In genomic region chr16:67268136-67268579, GRCh38 we compare ENCODE assay signal across 1 cellular context.
TF ChIP-seq lines count a peak whose summit lies in the region.

No MANE protein-coding gene starts in this region.

TF ChIP-seq in K562, 482 proteins besides CTCF, POLR2A, EP300 and RAD21 (continues in another document):
- TF ChIP-seq POLR2AphosphoS5 (IDR thresholded peaks at IDR 0.05; ENCODE audit: control insufficient read depth, insufficient read depth, low read depth, low read length): peak; percentile 43; the same call in 1 of the 2 replicates
- no peak for TF ChIP-seq ZBTB34 (CRISPR knock-in tag; IDR thresholded peaks at IDR 0.05)
- peak; percentile 78; the same call in 1 of the 2 replicates for TF ChIP-seq NCOA1 (IDR thresholded peaks at IDR 0.05; ENCODE audit: low read depth)
- TF ChIP-seq ZC3H4 (CRISPR knock-in tag; IDR thresholded peaks at IDR 0.05; ENCODE audit: borderline replicate concordance): no peak
- TF ChIP-seq CBFA2T2 (conservative IDR thresholded peaks at IDR 0.05): peak; percentile 87
- no peak for TF ChIP-seq RUNX1 (IDR thresholded peaks at IDR 0.05; ENCODE audit: low read depth)
- no peak for TF ChIP-seq TCFL5 (CRISPR knock-in tag; conservative IDR thresholded peaks at IDR 0.05)
- no peak for TF ChIP-seq HNRNPK (IDR thresholded peaks at IDR 0.05; ENCODE audit: low read depth, low read length, poor library complexity, severe bottlenecking)
- no peak for TF ChIP-seq WHSC1 (IDR thresholded peaks at IDR 0.05; ENCODE audit: low read length)
- TF ChIP-seq ZNF778 (CRISPR knock-in tag; IDR thresholded peaks at IDR 0.05): no peak
- TF ChIP-seq KDM2B (CRISPR knock-in tag; IDR thresholded peaks at IDR 0.05): no peak
- TF ChIP-seq TAL1 (IDR thresholded peaks at IDR 0.05): peak; percentile 84
- TF ChIP-seq FOXK1 (CRISPR knock-in tag; IDR thresholded peaks at IDR 0.05; ENCODE audit: borderline replicate concordance): no peak
- TF ChIP-seq BHLHE40 (IDR thresholded peaks at IDR 0.05; ENCODE audit: low read length): peak; percentile 70
- no peak for TF ChIP-seq TCF7 (IDR thresholded peaks at IDR 0.05; ENCODE audit: borderline replicate concordance)
- no peak for TF ChIP-seq NCOA6 (IDR thresholded peaks at IDR 0.05)
- no peak for TF ChIP-seq THRA (IDR thresholded peaks at IDR 0.05)
- no peak for TF ChIP-seq SIN3B (IDR thresholded peaks at IDR 0.05; ENCODE audit: low read depth)
- peak; percentile 75; the same call in 1 of the 2 replicates for TF ChIP-seq MTA1 (IDR thresholded peaks at IDR 0.05; ENCODE audit: borderline replicate concordance)
- TF ChIP-seq ATF4 (CRISPR knock-in tag; IDR thresholded peaks at IDR 0.05): no peak
- TF ChIP-seq GATA2 (CRISPR knock-in tag; IDR thresholded peaks at IDR 0.05): peak; percentile 78
- no peak for TF ChIP-seq ZNF263 (CRISPR knock-in tag; IDR thresholded peaks at IDR 0.05; ENCODE audit: borderline replicate concordance)
- no peak for TF ChIP-seq PRMT5 (CRISPR knock-in tag; IDR thresholded peaks at IDR 0.05)
- TF ChIP-seq FOXA3 (CRISPR knock-in tag; conservative IDR thresholded peaks at IDR 0.05 in 1 of 2, IDR thresholded peaks at IDR 0.05 in 1 of 2): no peak
- TF ChIP-seq TSHZ1 (CRISPR knock-in tag; IDR thresholded peaks at IDR 0.05): no peak
- peak; percentile 72 to 82; a peak in 3 of 4 replicates for TF ChIP-seq KDM1A (IDR thresholded peaks at IDR 0.05)
- TF ChIP-seq ZNF133 (CRISPR knock-in tag; IDR thresholded peaks at IDR 0.05): no peak
- TF ChIP-seq E4F1 (CRISPR knock-in tag; IDR thresholded peaks at IDR 0.05; ENCODE audit: borderline replicate concordance): no peak
- no peak for TF ChIP-seq PREB (CRISPR knock-in tag; IDR thresholded peaks at IDR 0.05)
- TF ChIP-seq TFE3 (CRISPR knock-in tag; IDR thresholded peaks at IDR 0.05): no peak
- TF ChIP-seq TAF15 (IDR thresholded peaks at IDR 0.05; ENCODE audit: low read depth, low read length): no peak
- no peak for TF ChIP-seq SETDB1 (IDR thresholded peaks at IDR 0.05; ENCODE audit: low read length)
- TF ChIP-seq ZNF384 (IDR thresholded peaks at IDR 0.05; ENCODE audit: low read depth, low read length): peak; percentile 99
- TF ChIP-seq NFE2L1 (tag; IDR thresholded peaks at IDR 0.05; ENCODE audit: borderline replicate concordance, low read depth): no peak
- TF ChIP-seq DLX4 (CRISPR knock-in tag; IDR thresholded peaks at IDR 0.05): no peak
- no peak for TF ChIP-seq MLX (CRISPR knock-in tag; conservative IDR thresholded peaks at IDR 0.05)
- no peak for TF ChIP-seq RBM17 (IDR thresholded peaks at IDR 0.05; ENCODE audit: borderline replicate concordance, low read depth, low read length)
- TF ChIP-seq SMAD1 (IDR thresholded peaks at IDR 0.05; ENCODE audit: low read depth, low read length, partially characterized antibody): no peak
- no peak for TF ChIP-seq ZNF408 (CRISPR knock-in tag; IDR thresholded peaks at IDR 0.05; ENCODE audit: low read depth)
- no peak for TF ChIP-seq ASH1L (IDR thresholded peaks at IDR 0.05; ENCODE audit: borderline replicate concordance, low read depth, partially characterized antibody)
- TF ChIP-seq ZNF512 (tag; IDR thresholded peaks at IDR 0.05): no peak
- TF ChIP-seq GABPA (tag; conservative IDR thresholded peaks at IDR 0.05; ENCODE audit: low read depth): no peak
- TF ChIP-seq PATZ1 (CRISPR knock-in tag; IDR thresholded peaks at IDR 0.05; ENCODE audit: borderline replicate concordance): no peak
- no peak for TF ChIP-seq ZNF12 (CRISPR knock-in tag; IDR thresholded peaks at IDR 0.05)
- no peak for TF ChIP-seq ESRRB (CRISPR knock-in tag; IDR thresholded peaks at IDR 0.05; ENCODE audit: borderline replicate concordance)
- no peak for TF ChIP-seq GATAD2B (IDR thresholded peaks at IDR 0.05; ENCODE audit: borderline replicate concordance)
- TF ChIP-seq ZNF785 (CRISPR knock-in tag; IDR thresholded peaks at IDR 0.05): no peak
- peak; percentile 45; the same call in 1 of the 2 replicates for TF ChIP-seq MAX (CRISPR knock-in tag; IDR thresholded peaks at IDR 0.05)
- TF ChIP-seq CREBBP (IDR thresholded peaks at IDR 0.05; ENCODE audit: low read depth, low read length): no peak
- TF ChIP-seq ZNF584 (CRISPR knock-in tag; IDR thresholded peaks at IDR 0.05; ENCODE audit: low read depth): no peak; the same call in 1 of the 2 replicates
